ENCODE assay signal across 2 cellular contexts in genomic region chr4:148354186-148354585, GRCh38.
"Had no signal": no experiment of that assay in that cellular context is flagged by ENCODE, and none has a peak within 500 bp of the region (broad histone marks: within the 10 kb centered on the region; RNA-seq: fewer than 3 reads in every experiment).

No MANE protein-coding gene starts in this region.

- DNase-seq: H9, HCEC 1CT had no signal
